ENCODE assay signal across 9 cellular contexts in the genomic region with DNA sequence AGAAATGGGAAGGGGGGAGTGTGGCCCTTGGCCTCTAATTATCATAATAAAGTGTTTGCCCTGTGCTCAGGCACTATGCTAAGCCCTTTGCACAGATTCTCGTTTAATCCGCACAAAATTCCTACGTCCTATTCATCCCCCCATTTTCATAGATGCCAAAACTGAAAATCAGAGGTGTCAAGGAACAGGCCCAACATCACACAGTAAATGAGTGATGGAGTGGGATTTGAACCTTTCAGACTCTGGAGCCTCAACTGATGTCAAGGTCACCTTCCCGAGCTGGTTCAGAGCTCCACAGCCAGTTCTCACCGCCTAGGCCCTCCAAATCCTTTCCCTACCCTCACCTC.
A peak's percentile ranks its signal among the peaks of the same experiment; 100 is the strongest.
DNase-seq lines count a peak whose midpoint lies in the region; ATAC-seq and TF ChIP-seq lines count a peak whose summit lies in the region.
"Had no signal": no experiment of that assay in that cellular context is flagged by ENCODE, and none has a peak within 500 bp of the region (broad histone marks: within the 10 kb centered on the region; RNA-seq: fewer than 3 reads in every experiment).

No MANE protein-coding gene starts in this region.

- peak overlapping the region; percentile 73 for H2AFZ ChIP-seq in parathyroid adenoma

- H3K4me3 ChIP-seq in Panc1 (ENCODE audit: low read depth in 2 of 2, low read length in 2 of 2) (peak overlapping the region in 1 of 2 experiments; percentile 12; a peak in 1 of 4 replicates), esophagus squamous epithelium (peak overlapping the region in 1 of 4 donors; percentile 47), parathyroid adenoma (ENCODE audit: low read depth, low read length) (peak overlapping the region; percentile 27)

- TF ChIP-seq POLR2A in esophagus squamous epithelium (IDR thresholded peaks at IDR 0.05) = no peak

- H3K27me3 Mint-ChIP-seq in nephron progenitor cell (ENCODE audit: low read depth, poor library complexity) (peaks cover 11% of the 10 kb centered on the region), immature natural killer cell (ENCODE audit: low read depth in 3 of 3) (peaks cover 0 to 7% (median 4%) of the 10 kb centered on the region in 3 donors)
- H3K27me3 Mint-ChIP-seq: activated naive CD4-positive, alpha-beta T cell treated with anti-CD3 and anti-CD28 coated beads, Interleukin-2, amount 50 U/mL, for 24 hours had no signal

- intact Hi-C loops in Panc1 (cut with micrococcal nuclease; ENCODE audit: unreplicated experiment) (no loop called here), esophagus squamous epithelium (cut with DNase I) (no loop called here)

- BruUV-seq in Panc1 (replicated peaks; lab: Mats Ljungman, UMichigan) = no TSS peak

- H3K9me3 Mint-ChIP-seq in nephron progenitor cell (no peaks in the 10 kb centered on the region), immature natural killer cell (no peaks in the 10 kb centered on the region)
- H3K9me3 Mint-ChIP-seq: activated naive CD4-positive, alpha-beta T cell treated with anti-CD3 and anti-CD28 coated beads, Interleukin-2, amount 50 U/mL, for 24 hours had no signal

- no peaks in the 10 kb centered on the region for H3K36me3 Mint-ChIP-seq in nephron progenitor cell (ENCODE audit: low read depth)
- no peaks in the 10 kb centered on the region for H3K36me3 Mint-ChIP-seq in immature natural killer cell
- H3K36me3 Mint-ChIP-seq: activated naive CD4-positive, alpha-beta T cell treated with anti-CD3 and anti-CD28 coated beads, Interleukin-2, amount 50 U/mL, for 24 hours had no signal

- H3K4me3 Mint-ChIP-seq in nephron progenitor cell (no peak overlapping the region), immature natural killer cell (peak overlapping the region in 2 of 5 donors; percentile 18 to 54)
- H3K4me3 Mint-ChIP-seq: activated naive CD4-positive, alpha-beta T cell treated with anti-CD3 and anti-CD28 coated beads, Interleukin-2, amount 50 U/mL, for 24 hours had no signal

- H3K27ac Mint-ChIP-seq in nephron progenitor cell = no peak overlapping the region
- H3K27ac Mint-ChIP-seq in immature natural killer cell = peak overlapping the region in 3 of 6 donors; percentile 45 to 86 (median 56)
- H3K27ac Mint-ChIP-seq: activated naive CD4-positive, alpha-beta T cell treated with anti-CD3 and anti-CD28 coated beads, Interleukin-2, amount 50 U/mL, for 24 hours had no signal

- H3K27me3 ChIP-seq in Panc1 (ENCODE audit: control insufficient read depth, insufficient read depth, low read length) (no peaks in the 10 kb centered on the region), esophagus squamous epithelium (no peaks in the 10 kb centered on the region), parathyroid adenoma (ENCODE audit: control insufficient read depth, insufficient read depth, low read length) (no peaks in the 10 kb centered on the region)

- no peak overlapping the region for H3K9ac ChIP-seq in parathyroid adenoma

- CTCF ChIA-PET in Panc1 (lab: Charles Lee) = interaction anchor here (0.6 to 1.4 kb wide), 2 partner anchors 35 to 103 kb away, joined by 9 read pairs; no protein-coding TSS in a partner anchor

- peaks cover 42% of the 10 kb centered on the region for H3K4me1 ChIP-seq in Panc1 (ENCODE audit: control insufficient read depth, insufficient read depth, low read length)
- peaks cover 36 to 58% (median 46%) of the 10 kb centered on the region in 3 donors for H3K4me1 ChIP-seq in esophagus squamous epithelium
- peaks cover 30% of the 10 kb centered on the region for H3K4me1 ChIP-seq in parathyroid adenoma

- H3K9me3 ChIP-seq in Panc1 (ENCODE audit: control insufficient read depth, insufficient read depth, low read depth, low read length) = no peaks in the 10 kb centered on the region
- H3K9me3 ChIP-seq in esophagus squamous epithelium = no peaks in the 10 kb centered on the region
- H3K9me3 ChIP-seq in parathyroid adenoma (ENCODE audit: control insufficient read depth, low read length) = no peaks in the 10 kb centered on the region

- POLR2A ChIA-PET in Panc1 (lab: Charles Lee) = interaction anchor here (0.6 to 0.9 kb wide), 2 partner anchors 8 to 14 kb away, joined by 3 read pairs; no protein-coding TSS in a partner anchor

- H3K79me2 ChIP-seq in parathyroid adenoma = no peaks in the 10 kb centered on the region

- ATAC-seq in Panc1 (0 out of 2 replicates have a peak, but pooled peaks have one; percentile 11), GM19351 (IDR thresholded peaks at IDR 0.05; ENCODE audit: unreplicated experiment) (no peak)

- DNase-seq in Panc1 (ENCODE audit: low read depth, low spot score) (no peak), esophagus squamous epithelium (lab: John Stamatoyannopoulos, UW) (no peak), Ammon's horn (ENCODE audit: low spot score) (no peak), nephron progenitor cell (no peak), immature natural killer cell (no peak)

- WGBS in esophagus squamous epithelium, 2 donors = 37 to 47% methylated on average over 5 of the region's 5 CpGs

- H3K36me3 ChIP-seq in Panc1 (ENCODE audit: control insufficient read depth, insufficient read depth, low read length) (no peaks in the 10 kb centered on the region), esophagus squamous epithelium (no peaks in the 10 kb centered on the region), parathyroid adenoma (ENCODE audit: control insufficient read depth, insufficient read depth, low read length) (no peaks in the 10 kb centered on the region)

- no peak for TF ChIP-seq CTCF in C4-2B (conservative IDR thresholded peaks at IDR 0.05)
- TF ChIP-seq CTCF in Panc1 (IDR thresholded peaks at IDR 0.05) = no peak
- no peak for TF ChIP-seq CTCF in esophagus squamous epithelium (IDR thresholded peaks at IDR 0.05)
- no peak for TF ChIP-seq CTCF in parathyroid adenoma (IDR thresholded peaks at IDR 0.05)
- TF ChIP-seq CTCF in nephron progenitor cell (IDR thresholded peaks at IDR 0.05) = no peak

- in situ Hi-C loops in Panc1 (cut with HindIII; ENCODE audit: low pct_unique_long_range_greater_than_20kb, low sequenced_read_pairs) = no loop called here

- H3K4me1 Mint-ChIP-seq in nephron progenitor cell (peaks cover 56% of the 10 kb centered on the region), immature natural killer cell (peaks cover 23 to 33% of the 10 kb centered on the region in 2 donors)

- peak overlapping the region; percentile 1 for H3K4me2 ChIP-seq in parathyroid adenoma (ENCODE audit: low read length)

- H3K27ac ChIP-seq in C4-2B (peak overlapping the region; percentile 75), Panc1 (ENCODE audit: low read length) (peak overlapping the region; percentile 97), esophagus squamous epithelium (peak overlapping the region; percentile 84 to 91 (median 88)), parathyroid adenoma (peak overlapping the region; percentile 94)
